9 cellular contexts compared by ENCODE assay signal in the genomic region with DNA sequence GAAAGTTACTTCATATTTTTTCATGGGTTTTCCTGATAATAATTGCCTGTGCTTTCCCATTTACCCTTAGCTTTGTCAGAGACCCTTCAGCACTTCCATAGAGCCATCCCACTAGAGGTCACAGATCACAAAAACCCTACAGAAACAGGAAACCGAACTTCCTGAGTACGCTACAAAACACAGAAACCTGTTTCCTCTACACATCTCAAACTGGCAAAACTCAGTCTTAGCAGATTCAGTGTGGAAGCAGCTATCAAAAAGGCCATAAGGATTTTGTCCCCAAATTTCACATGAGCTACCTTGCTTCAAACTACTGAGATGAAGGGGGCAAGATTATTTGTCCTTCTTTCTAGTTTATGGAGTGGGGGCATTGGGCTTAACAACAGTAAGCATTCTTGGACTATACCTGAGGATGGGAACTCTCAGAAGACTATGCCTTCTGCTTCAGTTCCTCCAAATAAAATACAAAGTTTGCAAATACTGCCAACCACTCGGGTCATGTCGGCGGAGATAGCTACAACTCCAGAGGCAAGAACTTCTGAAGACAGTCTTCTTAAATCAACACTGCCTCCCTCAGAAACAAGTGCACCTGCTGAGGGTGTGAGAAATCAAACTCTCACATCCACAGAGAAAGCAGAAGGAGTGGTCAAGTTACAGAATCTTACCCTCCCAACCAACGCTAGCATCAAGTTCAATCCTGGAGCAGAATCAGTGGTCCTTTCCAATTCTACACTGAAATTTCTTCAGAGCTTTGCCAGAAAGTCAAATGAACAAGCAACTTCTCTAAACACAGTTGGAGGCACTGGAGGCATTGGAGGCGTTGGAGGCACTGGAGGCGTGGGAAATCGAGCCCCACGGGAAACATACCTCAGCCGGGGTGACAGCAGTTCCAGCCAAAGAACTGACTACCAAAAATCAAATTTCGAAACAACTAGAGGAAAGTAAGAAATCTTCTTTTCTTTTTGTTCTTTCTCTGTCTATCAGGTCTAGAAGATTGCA. TPM values are rescaled to one million over a fixed set of nuclear protein-coding genes. Genes with fewer than 3 reads are reported as not detected.
DNase-seq lines count a peak whose midpoint lies in the region; ATAC-seq and TF ChIP-seq lines count a peak whose summit lies in the region.
"Had no signal": no experiment of that assay in that cellular context is flagged by ENCODE, and none has a peak within 500 bp of the region (broad histone marks: within the 10 kb centered on the region; RNA-seq: fewer than 3 reads in every experiment).

A gene with protein sequence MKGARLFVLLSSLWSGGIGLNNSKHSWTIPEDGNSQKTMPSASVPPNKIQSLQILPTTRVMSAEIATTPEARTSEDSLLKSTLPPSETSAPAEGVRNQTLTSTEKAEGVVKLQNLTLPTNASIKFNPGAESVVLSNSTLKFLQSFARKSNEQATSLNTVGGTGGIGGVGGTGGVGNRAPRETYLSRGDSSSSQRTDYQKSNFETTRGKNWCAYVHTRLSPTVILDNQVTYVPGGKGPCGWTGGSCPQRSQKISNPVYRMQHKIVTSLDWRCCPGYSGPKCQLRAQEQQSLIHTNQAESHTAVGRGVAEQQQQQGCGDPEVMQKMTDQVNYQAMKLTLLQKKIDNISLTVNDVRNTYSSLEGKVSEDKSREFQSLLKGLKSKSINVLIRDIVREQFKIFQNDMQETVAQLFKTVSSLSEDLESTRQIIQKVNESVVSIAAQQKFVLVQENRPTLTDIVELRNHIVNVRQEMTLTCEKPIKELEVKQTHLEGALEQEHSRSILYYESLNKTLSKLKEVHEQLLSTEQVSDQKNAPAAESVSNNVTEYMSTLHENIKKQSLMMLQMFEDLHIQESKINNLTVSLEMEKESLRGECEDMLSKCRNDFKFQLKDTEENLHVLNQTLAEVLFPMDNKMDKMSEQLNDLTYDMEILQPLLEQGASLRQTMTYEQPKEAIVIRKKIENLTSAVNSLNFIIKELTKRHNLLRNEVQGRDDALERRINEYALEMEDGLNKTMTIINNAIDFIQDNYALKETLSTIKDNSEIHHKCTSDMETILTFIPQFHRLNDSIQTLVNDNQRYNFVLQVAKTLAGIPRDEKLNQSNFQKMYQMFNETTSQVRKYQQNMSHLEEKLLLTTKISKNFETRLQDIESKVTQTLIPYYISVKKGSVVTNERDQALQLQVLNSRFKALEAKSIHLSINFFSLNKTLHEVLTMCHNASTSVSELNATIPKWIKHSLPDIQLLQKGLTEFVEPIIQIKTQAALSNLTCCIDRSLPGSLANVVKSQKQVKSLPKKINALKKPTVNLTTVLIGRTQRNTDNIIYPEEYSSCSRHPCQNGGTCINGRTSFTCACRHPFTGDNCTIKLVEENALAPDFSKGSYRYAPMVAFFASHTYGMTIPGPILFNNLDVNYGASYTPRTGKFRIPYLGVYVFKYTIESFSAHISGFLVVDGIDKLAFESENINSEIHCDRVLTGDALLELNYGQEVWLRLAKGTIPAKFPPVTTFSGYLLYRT (plus strand): TSS at position 201 of the 999 bp plus-strand sequence. CDS start 118 bp downstream, at position 319.

- ATAC-seq in GM19324 (IDR thresholded peaks at IDR 0.05; ENCODE audit: low FRiP score, unreplicated experiment) (peak; percentile 85), HG03280 (IDR thresholded peaks at IDR 0.05; ENCODE audit: unreplicated experiment) (peak; percentile 74)
- ATAC-seq in effector memory CD8-positive, alpha-beta T cell (replicated peaks), result peak; percentile 44

- H3K27me3 ChIP-seq in A673 (replicated peaks; ENCODE audit: insufficient read depth, low read depth, low read length, poor library complexity), result no peaks in the 10 kb centered on the region

- TF ChIP-seq CTCF in A673 (conservative IDR thresholded peaks at IDR 0.05; ENCODE audit: low read depth, low read length), result no peak

- H3K9me3 ChIP-seq in A673 (ENCODE audit: low read depth, low read length, poor library complexity, severe bottlenecking), result no peaks in the 10 kb centered on the region
- H3K9me3 ChIP-seq: thoracic aorta had no signal

- H3K4me3 Mint-ChIP-seq in effector memory CD8-positive, alpha-beta T cell, result peak within 1 kb of the TSS; percentile 18 to 46

- no peaks in the 10 kb centered on the region for H3K36me3 ChIP-seq in A673 (ENCODE audit: insufficient read depth, low read length, poor library complexity, severe bottlenecking)
- H3K36me3 ChIP-seq: thoracic aorta had no signal

- BruUV-seq in A673 (replicated peaks; lab: Mats Ljungman, UMichigan), result no TSS peak

- H3K27ac ChIP-seq in A673 (ENCODE audit: low read depth, low read length, poor library complexity, severe bottlenecking), result no peak within 1 kb of the TSS
- H3K27ac ChIP-seq: thoracic aorta had no signal

- DNase-seq in A673 (ENCODE audit: low spot score), result peak; percentile 39
- DNase-seq in effector memory CD8-positive, alpha-beta T cell, result no peak
- no peak for DNase-seq in NCI-H82 treated with DMSO at 0.1 percent for 48 hours (lab: John Stamatoyannopoulos, UW; ENCODE audit: unreplicated experiment)
- no peak for DNase-seq in NCI-H526 (lab: John Stamatoyannopoulos, UW)
- no peak for DNase-seq in stimulated activated CD4-positive, alpha-beta T cell treated with anti-CD3 and anti-CD28 coated beads, Interleukin-12 subunit alpha, Interleukin-12 subunit beta, amount 100 ng/mL, for 4 hours
- no peak for DNase-seq in NCI-H1417 (lab: John Stamatoyannopoulos, UW)

- CTCF ChIA-PET in A673 (lab: Charles Lee), result no interaction called here

- peak within 1 kb of the TSS in 1 of 2 donors; percentile 70 for H3K27ac Mint-ChIP-seq in effector memory CD8-positive, alpha-beta T cell

- no peaks in the 10 kb centered on the region for H3K9me3 Mint-ChIP-seq in effector memory CD8-positive, alpha-beta T cell

- intact Hi-C loops in A673 (cut with micrococcal nuclease; ENCODE audit: unreplicated experiment), result no loop called here

- peaks cover 3 to 4% of the 10 kb centered on the region in 2 donors for H3K27me3 Mint-ChIP-seq in effector memory CD8-positive, alpha-beta T cell

- no peaks in the 10 kb centered on the region for H3K36me3 Mint-ChIP-seq in effector memory CD8-positive, alpha-beta T cell (ENCODE audit: insufficient read depth)

- no peak within 1 kb of the TSS for H3K4me3 ChIP-seq in A673 (ENCODE audit: low read depth, low read length, poor library complexity, severe bottlenecking)
- H3K4me3 ChIP-seq: thoracic aorta had no signal

- H3K4me1 Mint-ChIP-seq in effector memory CD8-positive, alpha-beta T cell (ENCODE audit: low read depth in 2 of 2), result peaks cover 9 to 11% of the 10 kb centered on the region in 2 donors

- POLR2A ChIA-PET in A673 (lab: Charles Lee; ENCODE audit: low non-redundant PET), result no interaction called here

- H3K4me1 ChIP-seq in A673 (ENCODE audit: insufficient read depth, low read length, poor library complexity, severe bottlenecking), result peaks cover 8% of the 10 kb centered on the region

RNA-seq across cellular contexts. Expression of the gene that starts here (rescaled TPM):
- 0.11 and 0.28 TPM in 2 replicates for total RNA-seq in A673 (2021)

Comparison
In these comparisons a context has a peak if more than half of its experiments do, and no peak if none do; other contexts are left out.
1. Peak in DNase-seq in A673; RNA of the gene not detected or under 1 TPM.